26 cellular contexts compared by ENCODE assay signal in the genomic region with DNA sequence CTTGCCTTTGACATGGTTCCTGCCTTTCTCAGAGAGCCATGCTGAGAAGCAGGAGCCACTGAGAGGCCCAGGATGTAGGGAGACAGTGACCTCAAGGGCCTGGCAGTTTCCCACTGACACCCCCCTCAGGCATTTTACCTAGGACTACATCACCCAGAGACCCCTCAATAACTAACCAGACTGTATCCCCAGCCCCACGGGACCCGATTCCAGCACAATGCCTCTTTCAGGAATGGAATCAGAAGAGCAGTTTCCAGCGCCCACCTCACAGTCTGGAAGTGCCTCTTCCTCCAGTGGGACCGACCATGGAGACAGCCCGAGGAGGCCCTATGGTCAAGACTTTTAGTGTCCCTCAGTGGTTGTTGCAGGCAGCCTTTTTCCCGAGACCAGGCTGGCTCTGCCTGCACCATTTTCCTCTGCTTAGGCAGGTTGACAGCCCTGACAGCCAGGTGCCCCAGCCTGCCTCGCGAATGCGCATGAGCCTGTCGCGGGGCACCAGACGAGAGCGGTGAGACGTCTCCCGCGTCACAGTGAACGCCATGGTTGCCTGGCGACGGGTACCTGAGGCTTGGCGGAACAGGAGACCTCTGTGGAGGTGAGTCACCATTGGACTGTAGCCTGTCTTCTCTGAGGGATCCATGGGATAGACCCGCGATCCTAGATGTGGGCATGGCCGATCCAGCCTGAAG. TPM values are rescaled to one million over a fixed set of nuclear protein-coding genes. Genes with fewer than 3 reads are reported as not detected.
DNase-seq lines count a peak whose midpoint lies in the region; ATAC-seq, FAIRE-seq and TF ChIP-seq lines count a peak whose summit lies in the region.
"Had no signal": no experiment of that assay in that cellular context is flagged by ENCODE, and none has a peak within 500 bp of the region (broad histone marks: within the 10 kb centered on the region; RNA-seq: fewer than 3 reads in every experiment).

No MANE protein-coding gene starts in this region.

- H3K27me3 Mint-ChIP-seq in activated T-cell treated with anti-CD3 and anti-CD28 coated beads, Interleukin-2, amount 50 U/mL, for 24 hours, result peaks cover 38% of the 10 kb centered on the region

- DNase-seq in HepG2 (ENCODE audit: low spot score) (no peak), right lobe of liver (no peak), H7 (peak; percentile 12), iPS-NIHi7 (ENCODE audit: extremely low spot score) (peak; percentile 6), NCI-H2227 (lab: John Stamatoyannopoulos, UW; ENCODE audit: unreplicated experiment) (no peak), cerebellar nuclear complex (lab: John Stamatoyannopoulos, UW) (no peak)
- DNase-seq in activated T-cell treated with anti-CD3 and anti-CD28 coated beads, Interleukin-2, amount 50 U/mL, for 24 hours, result no peak
- DNase-seq: activated CD4-positive, alpha-beta T cell treated with anti-CD3 and anti-CD28 coated beads for 36 hours; activated naive CD4-positive, alpha-beta T cell treated with anti-CD3 and anti-CD28 coated beads, Interleukin-2, amount 10 ng/mL, durations not matched to agents 7 days and 5 days; activated T-cell treated with anti-CD3 and anti-CD28 coated beads, Interleukin-2, amount 50 U/mL, for 72 hours; brain microvascular endothelial cell; GOT3; kidney; NCI-H1105 treated with DMSO at 0.1 percent for 48 hours; NCI-H2081; NCI-H345; PC-9; Right ventricle myocardium superior; stimulated activated CD4-positive, alpha-beta T cell treated with anti-CD3 and anti-CD28 coated beads, Interleukin-12 subunit alpha, Interleukin-12 subunit beta, amount 100 ng/mL, for 4 hours; stimulated activated CD4-positive, alpha-beta T cell treated with anti-CD3 and anti-CD28 coated beads, Interleukin-4, amount 100 ng/mL, for 1 hour had no signal

- H3K9me3 ChIP-seq in HepG2 (ENCODE audit: low read length) (peaks cover 13% of the 10 kb centered on the region; the same call in 1 of the 2 replicates), right lobe of liver (no peaks in the 10 kb centered on the region)

- ATAC-seq in HepG2 (no peak), right lobe of liver (no peak)
- ATAC-seq: activated CD4-positive, alpha-beta T cell treated with anti-CD3 and anti-CD28 coated beads for 36 hours; activated T-cell treated with anti-CD3 and anti-CD28 coated beads, Interleukin-2, amount 50 U/mL, for 72 hours; GM12878; K562; sciatic nerve had no signal

- H3K9ac ChIP-seq in HepG2 (ENCODE audit: insufficient read depth, low read depth, low read length), result no peak overlapping the region

- H3K9me3 Mint-ChIP-seq in activated T-cell treated with anti-CD3 and anti-CD28 coated beads, Interleukin-2, amount 50 U/mL, for 24 hours, result peaks cover 7% of the 10 kb centered on the region

- intact Hi-C loops in HepG2 (cut with micrococcal nuclease; ENCODE audit: unreplicated experiment) (no loop called here), right lobe of liver (cut with DNase I) (no loop called here)

- no peaks in the 10 kb centered on the region for H3K79me2 ChIP-seq in HepG2 (ENCODE audit: insufficient read depth, low read length)

- peaks cover 10% of the 10 kb centered on the region for H3K4me1 ChIP-seq in HepG2 (ENCODE audit: insufficient read depth, low read length)
- H3K4me1 ChIP-seq in right lobe of liver, result no peaks in the 10 kb centered on the region

- CTCF ChIA-PET in HepG2 (lab: Yijun Ruan, JAX; ENCODE audit: low intra/inter-chr PET ratio, low total read pairs), result no interaction called here

- TF ChIP-seq POLR2A in HepG2 (IDR thresholded peaks at IDR 0.05; ENCODE audit: insufficient read depth in 1 of 2, low read depth in 2 of 2, low read length in 2 of 2), result no peak
- no peak for TF ChIP-seq POLR2A in right lobe of liver (IDR thresholded peaks at IDR 0.05)

- H3K27ac Mint-ChIP-seq in activated T-cell treated with anti-CD3 and anti-CD28 coated beads, Interleukin-2, amount 50 U/mL, for 24 hours, result no peak overlapping the region
- H3K27ac Mint-ChIP-seq: activated CD4-positive, alpha-beta T cell treated with anti-CD3 and anti-CD28 coated beads for 36 hours; activated naive CD4-positive, alpha-beta T cell treated with anti-CD3 and anti-CD28 coated beads, Interleukin-2, amount 10 ng/mL, durations not matched to agents 7 days and 5 days; activated T-cell treated with anti-CD3 and anti-CD28 coated beads, Interleukin-2, amount 50 U/mL, for 72 hours; T-helper 2 cell treated with Interferon-gamma antibody and Interleukin-4, amounts not matched to agents 5 μg/mL and 100 μg/mL, for 36 hours had no signal

- no peaks in the 10 kb centered on the region for H4K20me1 ChIP-seq in HepG2 (ENCODE audit: insufficient read depth, low read length)

- no peaks in the 10 kb centered on the region for H3K36me3 Mint-ChIP-seq in activated T-cell treated with anti-CD3 and anti-CD28 coated beads, Interleukin-2, amount 50 U/mL, for 24 hours (ENCODE audit: low read depth)

- TF ChIP-seq CTCF in HepG2 (CRISPR knock-in tag; IDR thresholded peaks at IDR 0.05), result no peak
- TF ChIP-seq CTCF in right lobe of liver (IDR thresholded peaks at IDR 0.05), result no peak

- in situ Hi-C loops in HepG2 (cut with HindIII; ENCODE audit: extremely low pct_ligation_motif_present, low pct_unique_long_range_greater_than_20kb), result no loop called here

- FAIRE-seq in HepG2 (lab: Jason Lieb, UNC), result no peak
- FAIRE-seq: GM12878, K562, kidney had no signal

- no peak for TF ChIP-seq EP300 in HepG2 (IDR thresholded peaks at IDR 0.05; ENCODE audit: low read depth in 2 of 2, low read length in 2 of 2)
- no peak for TF ChIP-seq EP300 in HepG2 (CRISPR knock-in tag; IDR thresholded peaks at IDR 0.05; ENCODE audit: borderline replicate concordance)

- BruUV-seq in HepG2 (replicated peaks; lab: Mats Ljungman, UMichigan), result no TSS peak

- no peak overlapping the region for H2AFZ ChIP-seq in HepG2 (ENCODE audit: low read length)
- H2AFZ ChIP-seq: PC-9 had no signal

- no peak overlapping the region for H3K4me3 Mint-ChIP-seq in activated T-cell treated with anti-CD3 and anti-CD28 coated beads, Interleukin-2, amount 50 U/mL, for 24 hours
- H3K4me3 Mint-ChIP-seq: activated CD4-positive, alpha-beta T cell treated with anti-CD3 and anti-CD28 coated beads for 36 hours; activated naive CD4-positive, alpha-beta T cell treated with anti-CD3 and anti-CD28 coated beads, Interleukin-2, amount 10 ng/mL, durations not matched to agents 7 days and 5 days; activated T-cell treated with anti-CD3 and anti-CD28 coated beads, Interleukin-2, amount 50 U/mL, for 72 hours; T-helper 2 cell treated with Interferon-gamma antibody and Interleukin-4, amounts not matched to agents 5 μg/mL and 100 μg/mL, for 36 hours had no signal

- H3K4me2 ChIP-seq in HepG2 (ENCODE audit: low read depth, low read length), result no peak overlapping the region
- H3K4me2 ChIP-seq: PC-9 had no signal

- no peak overlapping the region for H3K4me3 ChIP-seq in HepG2 (replicated peaks in 1 of 3; ENCODE audit: insufficient read depth in 1 of 3, low read depth in 2 of 3, low read length in 3 of 3)
- no peak overlapping the region for H3K4me3 ChIP-seq in right lobe of liver
- H3K4me3 ChIP-seq in H7 (ENCODE audit: insufficient read depth, low read depth, low read length), result no peak overlapping the region
- H3K4me3 ChIP-seq: GM12878, K562, PC-9, upper lobe of left lung had no signal

- POLR2A ChIA-PET in HepG2 (lab: Yijun Ruan, JAX), result no interaction called here

- H3K27ac ChIP-seq in HepG2 (ENCODE audit: extremely low read length, insufficient read depth, low read length) (no peak overlapping the region), right lobe of liver (no peak overlapping the region)
- H3K27ac ChIP-seq: brain microvascular endothelial cell, C4-2B, PC-9, upper lobe of left lung had no signal

- TF ChIP-seq RAD21 in HepG2 (CRISPR knock-in tag; IDR thresholded peaks at IDR 0.05), result no peak

- WGBS in HepG2 (ENCODE audit: low lambda C conversion rate), result 50% methylated on average over 12 of the region's 23 CpGs
- WGBS in right lobe of liver (ENCODE audit: insufficient coverage, low coverage, low lambda C conversion rate, missing lambda C conversion rate), result 50% methylated on average over 4 of the region's 23 CpGs

- H3K4me1 Mint-ChIP-seq in activated T-cell treated with anti-CD3 and anti-CD28 coated beads, Interleukin-2, amount 50 U/mL, for 24 hours (ENCODE audit: low read depth), result peaks cover 10% of the 10 kb centered on the region

- H3K27me3 ChIP-seq in HepG2 (ENCODE audit: control insufficient read depth in 1 of 2, insufficient read depth in 2 of 2, low read length in 2 of 2), result peaks cover 4 to 98% of the 10 kb centered on the region in 2 experiments; a peak in 4 of 5 replicates
- H3K27me3 ChIP-seq in right lobe of liver, result no peaks in the 10 kb centered on the region
- no peaks in the 10 kb centered on the region; the same call in 1 of the 2 replicates for H3K27me3 ChIP-seq in H7 (ENCODE audit: control insufficient read depth, insufficient read depth, low read length)
- H3K27me3 ChIP-seq: brain microvascular endothelial cell, upper lobe of left lung had no signal

- no peaks in the 10 kb centered on the region for H3K36me3 ChIP-seq in HepG2 (replicated peaks in 1 of 2; ENCODE audit: control insufficient read depth in 1 of 2, insufficient read depth in 2 of 2, low read length in 2 of 2)
- no peaks in the 10 kb centered on the region for H3K36me3 ChIP-seq in right lobe of liver
- no peaks in the 10 kb centered on the region for H3K36me3 ChIP-seq in H7 (replicated peaks; ENCODE audit: control insufficient read depth, insufficient read depth, low read length)
- H3K36me3 ChIP-seq: brain microvascular endothelial cell, upper lobe of left lung had no signal

RNA-seq across cellular contexts. Expression of a gene that starts 28.4 kb away (rescaled TPM):
- total RNA-seq in HepG2 (2016; rRNA removed; fragmentation: Illumina TruSeq; extraction: Trizol), result 5.8 and 6.8 TPM in 2 replicates
- total RNA-seq in HepG2 (2016; cell fraction: cytosol; rRNA removed; fragmentation: Illumina TruSeq; extraction: Trizol; ENCODE audit: low read depth), result 1.1 and 1.3 TPM in 2 replicates
- 5.0 and 7.2 TPM in 2 replicates for total RNA-seq in HepG2 (2016; cell fraction: insoluble cytoplasmic fraction; rRNA removed; fragmentation: Illumina TruSeq; extraction: Trizol)
- total RNA-seq in HepG2 (2016; cell fraction: membrane; rRNA removed; fragmentation: Illumina TruSeq; extraction: Trizol), result 2.1 and 4.0 TPM in 2 replicates
- total RNA-seq in HepG2 (2016; cell fraction: nucleus; rRNA removed; fragmentation: Illumina TruSeq; extraction: Trizol), result 4.9 and 5.1 TPM in 2 replicates
- polyA plus RNA-seq in HepG2 (2011; rRNA removed), result 0.90 and 1.7 TPM in 2 replicates
- 1.0 and 1.2 TPM in 2 replicates for polyA plus RNA-seq in HepG2 (2011; cell fraction: cytosol; rRNA removed)
- polyA plus RNA-seq in HepG2 (2011; cell fraction: nucleus; rRNA removed), result 0.64 and 0.69 TPM in 2 replicates
- polyA plus RNA-seq in HepG2 (2012), result 1.3 and 2.0 TPM in 2 replicates
- polyA plus RNA-seq in HepG2 (2016; cell fraction: cytosol; fragmentation: Illumina TruSeq; extraction: Trizol; ENCODE audit: low read depth), result 0.62 and 0.71 TPM in 2 replicates
- polyA plus RNA-seq in HepG2 (2016; cell fraction: insoluble cytoplasmic fraction; fragmentation: Illumina TruSeq; extraction: Trizol; ENCODE audit: low read depth), result 6.6 and 7.3 TPM in 2 replicates
- polyA plus RNA-seq in HepG2 (2016; cell fraction: membrane; fragmentation: Illumina TruSeq; extraction: Trizol; ENCODE audit: low read depth), result 2.5 and 2.6 TPM in 2 replicates
- 5.0 and 5.1 TPM in 2 replicates for polyA plus RNA-seq in HepG2 (2016; cell fraction: nucleus; fragmentation: Illumina TruSeq; extraction: Trizol; ENCODE audit: insufficient read depth, low read depth)
- 0.90 and 4.3 TPM in 2 replicates for polyA minus RNA-seq in HepG2 (2011; rRNA and poly(A)+ RNA removed; ENCODE audit: low replicate concordance)
- 2.3 TPM in 2 replicates for polyA minus RNA-seq in HepG2 (2011; cell fraction: cytosol; rRNA and poly(A)+ RNA removed)
- polyA minus RNA-seq in HepG2 (2011; cell fraction: nucleus; rRNA and poly(A)+ RNA removed), result 5.3 and 6.6 TPM in 2 replicates
- under 1 TPM; 0.24 to 1.00 (median 0.78) TPM for total RNA-seq in right lobe of liver
- 0.97 and 3.9 TPM in 2 replicates for total RNA-seq in H7 (2014; rRNA removed; shearing (Covaris generic))

Comparison
In these comparisons a context has a peak if more than half of its experiments do, and no peak if none do; other contexts are left out.
1. DNase-seq: peak in H7 (single experiment) and iPS-NIHi7 (single experiment); none in HepG2 (single experiment), right lobe of liver (0 of 3), activated T-cell treated with anti-CD3 and anti-CD28 coated beads, Interleukin-2, amount 50 U/mL, for 24 hours (single experiment), NCI-H2227 (single experiment) and cerebellar nuclear complex (0 of 2).